Comparison of ENCODE assay signal across 14 cellular contexts in genomic region chr12:94638521-94638920, GRCh38. TPM values are rescaled to one million over a fixed set of nuclear protein-coding genes. Genes with fewer than 3 reads are reported as not detected.
A peak's percentile ranks its signal among the peaks of the same experiment; 100 is the strongest.
DNase-seq lines count a peak whose midpoint lies in the region; ATAC-seq and TF ChIP-seq lines count a peak whose summit lies in the region.
"Had no signal": no experiment of that assay in that cellular context is flagged by ENCODE, and none has a peak within 500 bp of the region (broad histone marks: within the 10 kb centered on the region; RNA-seq: fewer than 3 reads in every experiment).

No MANE protein-coding gene starts in this region.

- H3K9me3 ChIP-seq in psoas muscle = no peaks in the 10 kb centered on the region
- H3K9me3 ChIP-seq: BLaER1 treated with 17β-estradiol and CSF1 and Interleukin-3, amounts not matched to agents 10 nM and 100 nM had no signal

- intact Hi-C loops in psoas muscle (cut with DNase I) = no loop called here

- no peak for TF ChIP-seq CTCF in KMS-11 (conservative IDR thresholded peaks at IDR 0.05; ENCODE audit: low read depth, low read length)
- TF ChIP-seq CTCF in psoas muscle (IDR thresholded peaks at IDR 0.05) = no peak

- H3K9ac ChIP-seq in KMS-11 = peak overlapping the region; percentile 29; the same call in 1 of the 2 replicates
- H3K9ac ChIP-seq: BLaER1 treated with 17β-estradiol and CSF1 and Interleukin-3, amounts not matched to agents 10 nM and 100 nM had no signal

- H3K27ac ChIP-seq in KMS-11 (peak overlapping the region; percentile 81), psoas muscle (peak overlapping the region; percentile 61)
- H3K27ac ChIP-seq: BLaER1 treated with 17β-estradiol and CSF1 and Interleukin-3, amounts not matched to agents 10 nM and 100 nM had no signal

- DNase-seq in NCI-H446 treated with DMSO at 0.1 percent for 48 hours (lab: John Stamatoyannopoulos, UW) (peak; percentile 66), cerebellar cortex (ENCODE audit: low spot score) (peak; percentile 59), psoas muscle (no peak), NCI-H146 (lab: John Stamatoyannopoulos, UW) (no peak), NOMO-1 treated with DMSO at 0.1 percent for 48 hours (lab: John Stamatoyannopoulos, UW; ENCODE audit: unreplicated experiment) (no peak)
- DNase-seq: GF-D8, NCI-H1417 treated with DMSO at 0.1 percent for 48 hours, NCI-H2029 treated with DMSO at 0.1 percent for 48 hours, SHP77 treated with DMSO at 0.1 percent for 48 hours, T-helper 1 cell had no signal

- no peaks in the 10 kb centered on the region for H4K20me1 ChIP-seq in KMS-11 (ENCODE audit: insufficient read depth)
- H4K20me1 ChIP-seq: BLaER1 treated with 17β-estradiol and CSF1 and Interleukin-3, amounts not matched to agents 10 nM and 100 nM had no signal

- ATAC-seq in psoas muscle = no peak
- no peak for ATAC-seq in GM21367 (IDR thresholded peaks at IDR 0.05; ENCODE audit: unreplicated experiment)

- H3K4me3 ChIP-seq in KMS-11 (IDR thresholded peaks at IDR 0.05; ENCODE audit: insufficient read depth, low read depth, low read length) (no peak overlapping the region), psoas muscle (no peak overlapping the region)
- H3K4me3 ChIP-seq: BLaER1 treated with 17β-estradiol and CSF1 and Interleukin-3, amounts not matched to agents 10 nM and 100 nM had no signal

- no peaks in the 10 kb centered on the region for H3K27me3 ChIP-seq in KMS-11 (ENCODE audit: insufficient read depth, low read depth)
- no peaks in the 10 kb centered on the region for H3K27me3 ChIP-seq in psoas muscle (ENCODE audit: insufficient read depth in 3 of 3, low read length in 2 of 3)

- H3K4me1 ChIP-seq in KMS-11 (ENCODE audit: low read depth, poor library complexity, severe bottlenecking) = peaks cover 95% of the 10 kb centered on the region
- H3K4me1 ChIP-seq in psoas muscle = peaks cover 65% of the 10 kb centered on the region

- H3K36me3 ChIP-seq in KMS-11 (ENCODE audit: insufficient read depth) (no peaks in the 10 kb centered on the region), psoas muscle (ENCODE audit: insufficient read depth in 1 of 2, low read depth in 1 of 2) (no peaks in the 10 kb centered on the region)
- H3K36me3 ChIP-seq: BLaER1 treated with 17β-estradiol and CSF1 and Interleukin-3, amounts not matched to agents 10 nM and 100 nM had no signal

- H3K79me2 ChIP-seq in KMS-11 (ENCODE audit: insufficient read depth, low read depth) = peaks cover 53% of the 10 kb centered on the region

- H3K4me2 ChIP-seq in KMS-11 = peak overlapping the region; percentile 95
- H3K4me2 ChIP-seq: BLaER1 treated with 17β-estradiol and CSF1 and Interleukin-3, amounts not matched to agents 10 nM and 100 nM had no signal

- 24 to 26% (median 25%) methylated on average over 1 of the region's 1 CpG for WGBS in psoas muscle, 3 donors

- no peak overlapping the region for H2AFZ ChIP-seq in KMS-11 (ENCODE audit: low read depth)

RNA-seq across cellular contexts. Expression of gene TMCC3, which starts 11.8 kb away (rescaled TPM):
- total RNA-seq in psoas muscle = 10 to 100 TPM; 18.2 to 61.6 (median 28.0) TPM
- 10 to 100 TPM; 10.6 to 32.6 (median 10.8) TPM for polyA plus RNA-seq in psoas muscle
- total RNA-seq: NCI-H460 had no signal

Comparison
In these comparisons a context has a peak if more than half of its experiments do, and no peak if none do; other contexts are left out.
1. DNase-seq: peak in NCI-H446 treated with DMSO at 0.1 percent for 48 hours (single experiment) and cerebellar cortex (single experiment); none in psoas muscle (0 of 2), NCI-H146 (single experiment) and NOMO-1 treated with DMSO at 0.1 percent for 48 hours (single experiment).